In the genomic region with DNA sequence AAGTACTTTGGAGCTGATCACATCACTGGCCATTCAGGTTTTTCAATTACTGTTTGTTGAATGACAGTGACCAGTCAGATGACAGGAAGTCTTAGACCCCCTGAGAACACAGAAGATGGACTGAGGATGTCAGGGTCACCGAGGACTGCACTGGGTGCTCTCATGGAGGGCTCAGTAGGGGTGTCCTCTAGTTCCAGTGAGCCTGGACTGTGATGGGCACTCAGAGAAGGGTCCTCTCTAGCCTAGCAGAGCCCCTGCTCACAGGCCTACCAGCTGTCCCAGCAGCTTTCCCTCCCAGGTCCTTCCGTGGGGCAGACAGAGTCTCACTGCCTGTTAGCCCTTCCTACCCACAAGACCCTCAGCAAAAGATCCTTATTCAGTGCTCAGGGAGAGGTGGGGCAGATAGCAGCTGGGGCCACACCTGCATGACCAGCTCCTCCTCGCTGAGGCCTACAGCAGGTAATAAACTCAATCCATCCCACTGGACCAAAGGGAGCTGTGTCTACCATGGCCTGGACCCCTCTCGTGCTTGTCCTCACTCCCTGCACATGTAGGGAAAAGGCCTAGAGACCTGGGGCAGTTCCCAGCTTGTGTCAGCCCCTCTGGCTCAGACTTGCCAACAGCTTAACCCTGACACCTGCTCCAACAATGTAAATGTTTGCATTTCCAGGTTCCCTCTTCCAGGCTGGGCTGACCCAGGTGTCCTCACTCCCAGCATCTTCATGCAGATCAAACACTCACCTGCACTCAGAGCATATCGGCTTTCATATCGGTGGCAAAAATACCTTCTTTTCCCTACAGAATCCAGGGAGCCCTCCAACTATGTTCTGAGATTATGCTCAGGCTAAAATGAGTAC, we compare ENCODE assay signal across 20 cellular contexts. TPM values are rescaled to one million over a fixed set of nuclear protein-coding genes. Genes with fewer than 3 reads are reported as not detected.
"Had no signal": no experiment of that assay in that cellular context is flagged by ENCODE, and none has a peak within 500 bp of the region (broad histone marks: within the 10 kb centered on the region; RNA-seq: fewer than 3 reads in every experiment).

No MANE protein-coding gene starts in this region.

- H3K4me3 Mint-ChIP-seq: activated CD4-positive, alpha-beta T cell treated with anti-CD3 and anti-CD28 coated beads, Interleukin-2, amount 10 ng/mL, durations not matched to agents 7 days and 5 days; activated naive CD4-positive, alpha-beta T cell treated with anti-CD3 and anti-CD28 coated beads, Interleukin-2, amount 50 U/mL, for 24 hours; central memory CD8-positive, alpha-beta T cell; memory B cell; natural killer cell treated with Interleukin-12 subunit alpha and Interleukin-12 subunit beta and Interleukin-15 and Interleukin-18, amount 100 ng/mL, for 72 hours; stimulated activated naive CD8-positive, alpha-beta T cell treated with anti-CD3 and anti-CD28 coated beads, Interleukin-15, Interleukin-2, amounts not matched to agents 100 ng/mL and 50 ng/mL, for 24 hours had no signal

- H3K36me3 ChIP-seq: gastroesophageal sphincter, left ventricle myocardium inferior, ovary, upper lobe of left lung had no signal

- H3K4me1 Mint-ChIP-seq: activated naive CD4-positive, alpha-beta T cell treated with anti-CD3 and anti-CD28 coated beads, Interleukin-2, amount 50 U/mL, for 24 hours; central memory CD8-positive, alpha-beta T cell had no signal

- H3K4me1 ChIP-seq: gastroesophageal sphincter, left ventricle myocardium inferior, upper lobe of left lung had no signal

- H3K9me3 ChIP-seq: gastroesophageal sphincter, left ventricle myocardium inferior, ovary, upper lobe of left lung had no signal

- ATAC-seq: gastroesophageal sphincter; natural killer cell treated with Interleukin-12 subunit alpha and Interleukin-12 subunit beta and Interleukin-15 and Interleukin-18, amount 100 ng/mL, for 72 hours had no signal

- H3K27ac ChIP-seq: gastroesophageal sphincter, hepatocyte, left ventricle myocardium inferior, ovary, upper lobe of left lung had no signal

- H3K4me2 ChIP-seq: hepatocyte had no signal

- FAIRE-seq: kidney had no signal

- H3K4me3 ChIP-seq: gastroesophageal sphincter, hepatocyte, left ventricle myocardium inferior, ovary, upper lobe of left lung had no signal

- H3K27me3 Mint-ChIP-seq: activated CD4-positive, alpha-beta T cell treated with anti-CD3 and anti-CD28 coated beads, Interleukin-2, amount 10 ng/mL, durations not matched to agents 7 days and 5 days; activated naive CD4-positive, alpha-beta T cell treated with anti-CD3 and anti-CD28 coated beads, Interleukin-2, amount 50 U/mL, for 24 hours; central memory CD8-positive, alpha-beta T cell; memory B cell; stimulated activated naive CD8-positive, alpha-beta T cell treated with anti-CD3 and anti-CD28 coated beads, Interleukin-15, Interleukin-2, amounts not matched to agents 100 ng/mL and 50 ng/mL, for 24 hours had no signal

- DNase-seq: activated CD4-positive, alpha-beta T cell treated with anti-CD3 and anti-CD28 coated beads, Interleukin-2, amount 10 ng/mL, durations not matched to agents 7 days and 5 days; activated CD4-positive, CD25-positive, alpha-beta regulatory T cell; activated T-cell treated with anti-CD3 and anti-CD28 coated beads, Interleukin-2, amount 50 U/mL, for 1 hour; cortex of kidney; effector CD8-positive, alpha-beta T cell; kidney; left ventricle myocardium inferior; ovary; retina; stimulated activated CD4-positive, alpha-beta T cell treated with anti-CD3 and anti-CD28 coated beads, Interleukin-15, amount 100 ng/mL, for 24 hours; stimulated activated CD4-positive, alpha-beta T cell treated with anti-CD3 and anti-CD28 coated beads, Interleukin-4, amount 100 ng/mL, for 24 hours; upper lobe of left lung had no signal

- H3K27me3 ChIP-seq: gastroesophageal sphincter, hepatocyte, ovary, upper lobe of left lung had no signal

- H3K79me2 ChIP-seq: hepatocyte had no signal

- H2AFZ ChIP-seq: hepatocyte had no signal

- H3K36me3 Mint-ChIP-seq: activated naive CD4-positive, alpha-beta T cell treated with anti-CD3 and anti-CD28 coated beads, Interleukin-2, amount 50 U/mL, for 24 hours; memory B cell; natural killer cell treated with Interleukin-12 subunit alpha and Interleukin-12 subunit beta and Interleukin-15 and Interleukin-18, amount 100 ng/mL, for 72 hours had no signal

- H3K9me3 Mint-ChIP-seq: activated CD4-positive, alpha-beta T cell treated with anti-CD3 and anti-CD28 coated beads, Interleukin-2, amount 10 ng/mL, durations not matched to agents 7 days and 5 days; activated naive CD4-positive, alpha-beta T cell treated with anti-CD3 and anti-CD28 coated beads, Interleukin-2, amount 50 U/mL, for 24 hours; central memory CD8-positive, alpha-beta T cell; memory B cell; natural killer cell treated with Interleukin-12 subunit alpha and Interleukin-12 subunit beta and Interleukin-15 and Interleukin-18, amount 100 ng/mL, for 72 hours; stimulated activated naive CD8-positive, alpha-beta T cell treated with anti-CD3 and anti-CD28 coated beads, Interleukin-15, Interleukin-2, amounts not matched to agents 100 ng/mL and 50 ng/mL, for 24 hours had no signal

- H3K27ac Mint-ChIP-seq: activated CD4-positive, alpha-beta T cell treated with anti-CD3 and anti-CD28 coated beads, Interleukin-2, amount 10 ng/mL, durations not matched to agents 7 days and 5 days; activated naive CD4-positive, alpha-beta T cell treated with anti-CD3 and anti-CD28 coated beads, Interleukin-2, amount 50 U/mL, for 24 hours; memory B cell; natural killer cell treated with Interleukin-12 subunit alpha and Interleukin-12 subunit beta and Interleukin-15 and Interleukin-18, amount 100 ng/mL, for 72 hours; stimulated activated naive CD8-positive, alpha-beta T cell treated with anti-CD3 and anti-CD28 coated beads, Interleukin-15, Interleukin-2, amounts not matched to agents 100 ng/mL and 50 ng/mL, for 24 hours had no signal

RNA-seq across cellular contexts. Expression of gene VPREB1, which starts 25.2 kb away (rescaled TPM):
- total RNA-seq: activated CD4-positive, alpha-beta T cell treated with anti-CD3 and anti-CD28 coated beads, Interleukin-2, amount 10 ng/mL, durations not matched to agents 7 days and 5 days; gastroesophageal sphincter; hepatocyte; kidney; left ventricle myocardium inferior; natural killer cell treated with Interleukin-12 subunit alpha and Interleukin-12 subunit beta and Interleukin-15 and Interleukin-18, amount 100 ng/mL, for 72 hours; ovary; temporal lobe; upper lobe of left lung had no signal
- polyA plus RNA-seq: hepatocyte, ovary had no signal
